1 cellular context compared by ENCODE assay signal in genomic region chr10:19931886-19932285, GRCh38.
TF ChIP-seq lines count a peak whose summit lies in the region.

No MANE protein-coding gene starts in this region.

TF ChIP-seq in GM23338, 12 proteins besides CTCF, POLR2A, EP300 and RAD21 (continued from another document):
- TF ChIP-seq ZNF462 (CRISPR knock-in tag; IDR thresholded peaks at IDR 0.05) = no peak
- TF ChIP-seq EZH2phosphoT487 (IDR thresholded peaks at IDR 0.05; ENCODE audit: unreplicated experiment) = no peak
- no peak for TF ChIP-seq REST (IDR thresholded peaks at IDR 0.05; ENCODE audit: unreplicated experiment)
- no peak for TF ChIP-seq ZNF331 (CRISPR knock-in tag; IDR thresholded peaks at IDR 0.05; ENCODE audit: low read depth)
- no peak for TF ChIP-seq ZNF114 (CRISPR knock-in tag; IDR thresholded peaks at IDR 0.05)
- TF ChIP-seq NANOG (IDR thresholded peaks at IDR 0.05; ENCODE audit: borderline replicate concordance) = no peak
- no peak for TF ChIP-seq POLR2AphosphoS5 (IDR thresholded peaks at IDR 0.05; ENCODE audit: low read depth)
- no peak for TF ChIP-seq CREB1 (CRISPR knock-in tag; IDR thresholded peaks at IDR 0.05; ENCODE audit: low read depth)
- no peak for TF ChIP-seq ETS1 (IDR thresholded peaks at IDR 0.05)
- no peak for TF ChIP-seq JUNB (IDR thresholded peaks at IDR 0.05; ENCODE audit: unreplicated experiment)
TF ChIP-seq in GM23338: peak in this region for 0.
